21 cellular contexts compared by ENCODE assay signal in the genomic region with DNA sequence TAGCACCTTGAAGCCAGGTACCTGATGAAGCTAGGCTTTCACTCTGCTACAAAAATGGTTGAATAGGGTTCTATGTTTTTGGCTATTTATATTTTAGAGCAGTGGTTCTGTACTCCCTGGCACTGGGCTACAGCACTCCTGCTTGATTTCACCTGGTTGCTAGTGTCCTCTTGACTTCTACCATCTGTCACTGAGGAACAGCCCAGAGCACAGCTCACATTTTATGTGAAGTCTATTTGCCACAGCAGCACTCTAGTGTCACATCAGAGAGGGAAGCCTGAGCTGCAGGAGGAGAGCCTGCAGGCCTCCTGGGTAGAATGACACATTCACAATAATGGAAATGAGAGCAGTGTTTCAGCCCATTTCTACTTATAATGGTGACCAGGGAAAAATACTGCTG.
"Had no signal": no experiment of that assay in that cellular context is flagged by ENCODE, and none has a peak within 500 bp of the region (broad histone marks: within the 10 kb centered on the region; RNA-seq: fewer than 3 reads in every experiment).

No MANE protein-coding gene starts in this region.

- H3K36me3 Mint-ChIP-seq: activated naive CD8-positive, alpha-beta T cell treated with anti-CD3 and anti-CD28 coated beads, Interleukin-2, amount 10 ng/mL, durations not matched to agents 7 days and 5 days; naive thymus-derived CD8-positive, alpha-beta T cell; neural progenitor cell; WTC11 had no signal

- H3K4me1 Mint-ChIP-seq: activated naive CD8-positive, alpha-beta T cell treated with anti-CD3 and anti-CD28 coated beads, Interleukin-2, amount 10 ng/mL, durations not matched to agents 7 days and 5 days; naive thymus-derived CD8-positive, alpha-beta T cell; neural progenitor cell; stimulated activated naive B cell treated with anti-CD40 and anti-IgM and Interleukin-4, amounts not matched to agents 10 μg/mL and 1 μg/mL and 100 μg/mL, for 72 hours had no signal

- H3K9ac ChIP-seq: neural progenitor cell had no signal

- H3K4me3 ChIP-seq: heart right ventricle, lower lobe of right lung, neural progenitor cell, sigmoid colon, smooth muscle cell, upper lobe of right lung had no signal

- ATAC-seq: activated T-cell treated with anti-CD3 and anti-CD28 coated beads, Interleukin-2, amount 50 U/mL, for 4 hours; heart right ventricle; left lobe of liver; lower lobe of right lung; naive thymus-derived CD8-positive, alpha-beta T cell; stimulated activated naive B cell treated with anti-CD40 and anti-IgM and Interleukin-4, amounts not matched to agents 10 μg/mL and 1 μg/mL and 100 μg/mL, for 72 hours; upper lobe of right lung; WTC11 had no signal

- H3K4me3 Mint-ChIP-seq: activated naive CD4-positive, alpha-beta T cell treated with anti-CD3 and anti-CD28 coated beads for 36 hours; activated naive CD8-positive, alpha-beta T cell treated with anti-CD3 and anti-CD28 coated beads, Interleukin-2, amount 10 ng/mL, durations not matched to agents 7 days and 5 days; activated T-cell treated with anti-CD3 and anti-CD28 coated beads, Interleukin-2, amount 50 U/mL, for 4 hours; mesothelial cell of epicardium; naive thymus-derived CD8-positive, alpha-beta T cell; neural progenitor cell; stimulated activated naive B cell treated with anti-CD40 and anti-IgM and Interleukin-4, amounts not matched to agents 10 μg/mL and 1 μg/mL and 100 μg/mL, for 72 hours; WTC11 had no signal

- H3K36me3 ChIP-seq: heart right ventricle, lower lobe of right lung, neural progenitor cell, sigmoid colon, upper lobe of right lung had no signal

- H3K4me2 ChIP-seq: neural progenitor cell, smooth muscle cell had no signal

- H3K4me1 ChIP-seq: heart right ventricle, lower lobe of right lung, neural progenitor cell, sigmoid colon, upper lobe of right lung had no signal

- H3K9me3 Mint-ChIP-seq: activated T-cell treated with anti-CD3 and anti-CD28 coated beads, Interleukin-2, amount 50 U/mL, for 4 hours; WTC11 had no signal

- H3K9me3 ChIP-seq: lower lobe of right lung, sigmoid colon, upper lobe of right lung had no signal

- H3K27ac ChIP-seq: heart right ventricle, lower lobe of right lung, neural progenitor cell, sigmoid colon, upper lobe of right lung had no signal

- H3K27ac Mint-ChIP-seq: activated naive CD4-positive, alpha-beta T cell treated with anti-CD3 and anti-CD28 coated beads for 36 hours; activated naive CD8-positive, alpha-beta T cell treated with anti-CD3 and anti-CD28 coated beads, Interleukin-2, amount 10 ng/mL, durations not matched to agents 7 days and 5 days; mesothelial cell of epicardium; naive thymus-derived CD8-positive, alpha-beta T cell; neural progenitor cell; progenitor cell of endocrine pancreas; stimulated activated naive B cell treated with anti-CD40 and anti-IgM and Interleukin-4, amounts not matched to agents 10 μg/mL and 1 μg/mL and 100 μg/mL, for 72 hours; WTC11 had no signal

- H3K27me3 Mint-ChIP-seq: activated naive CD8-positive, alpha-beta T cell treated with anti-CD3 and anti-CD28 coated beads, Interleukin-2, amount 10 ng/mL, durations not matched to agents 7 days and 5 days; naive thymus-derived CD8-positive, alpha-beta T cell; progenitor cell of endocrine pancreas; stimulated activated naive B cell treated with anti-CD40 and anti-IgM and Interleukin-4, amounts not matched to agents 10 μg/mL and 1 μg/mL and 100 μg/mL, for 72 hours had no signal

- H3K27me3 ChIP-seq: heart right ventricle, neural progenitor cell, sigmoid colon, upper lobe of right lung had no signal

- DNase-seq: activated CD4-positive, alpha-beta T cell treated with anti-CD3 and anti-CD28 coated beads, Interleukin-2, amount 50 U/mL, for 4 hours; activated CD8-positive, alpha-beta memory T cell treated with anti-CD3 and anti-CD28 coated beads, Interleukin-2, amount 50 U/mL, for 48 hours; activated naive CD4-positive, alpha-beta T cell treated with anti-CD3 and anti-CD28 coated beads for 36 hours; activated naive CD8-positive, alpha-beta T cell treated with anti-CD3 and anti-CD28 coated beads, Interleukin-2, amount 10 ng/mL, durations not matched to agents 7 days and 5 days; activated T-cell treated with anti-CD3 and anti-CD28 coated beads, Interleukin-2, amount 50 U/mL, for 4 hours; amniotic stem cell; heart right ventricle; lower lobe of right lung; naive thymus-derived CD8-positive, alpha-beta T cell; retina; sigmoid colon; stimulated activated CD4-positive, alpha-beta T cell treated with anti-CD3 and anti-CD28 coated beads, Interleukin-15, amount 100 ng/mL, for 24 hours; stimulated activated naive B cell treated with anti-CD40 and anti-IgM and Interleukin-4, amounts not matched to agents 10 μg/mL and 1 μg/mL and 100 μg/mL, for 72 hours; T-helper 9 cell; upper lobe of right lung had no signal

- H2AFZ ChIP-seq: neural progenitor cell had no signal
